14 cellular contexts compared by ENCODE assay signal in the genomic region with DNA sequence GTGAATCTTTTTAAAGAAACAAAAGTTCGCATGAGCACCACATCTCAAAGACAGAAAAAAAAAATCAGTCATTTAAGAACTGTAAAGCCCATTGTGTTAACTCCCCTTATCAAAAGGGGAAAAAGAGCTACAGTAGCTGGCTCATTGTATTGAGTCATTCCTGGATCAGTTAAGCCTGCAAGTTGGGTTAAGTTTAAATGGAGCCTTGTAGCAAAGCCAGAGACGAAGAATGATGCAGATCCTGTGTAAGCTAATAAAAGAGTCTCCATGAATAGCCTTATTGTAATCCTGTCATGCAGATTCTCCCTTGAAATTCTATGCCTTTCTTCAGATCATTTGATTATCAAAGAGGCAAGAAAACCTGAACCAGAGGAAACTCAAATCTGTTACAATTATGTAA.
DNase-seq lines count a peak whose midpoint lies in the region.
"Had no signal": no experiment of that assay in that cellular context is flagged by ENCODE, and none has a peak within 500 bp of the region (broad histone marks: within the 10 kb centered on the region; RNA-seq: fewer than 3 reads in every experiment).

No MANE protein-coding gene starts in this region.

- H2BK5ac ChIP-seq in mesenchymal stem cell (ENCODE audit: low read depth, low read length, poor library complexity, severe bottlenecking) = no peak overlapping the region

- no peak overlapping the region for H3K14ac ChIP-seq in mesenchymal stem cell (ENCODE audit: low read length in 2 of 2)

- no peak overlapping the region for H3K27ac ChIP-seq in mesenchymal stem cell (ENCODE audit: low read length, poor library complexity, severe bottlenecking)
- H3K27ac ChIP-seq: adrenal gland, left ventricle myocardium inferior, right atrium auricular region, SJSA1 had no signal

- H2AK5ac ChIP-seq in mesenchymal stem cell (ENCODE audit: low read length, severe bottlenecking) = no peak overlapping the region

- H4K91ac ChIP-seq in mesenchymal stem cell (ENCODE audit: low read length) = no peak overlapping the region

- DNase-seq in A172 (ENCODE audit: low spot score) (peak; percentile 56), HT-29 (ENCODE audit: low spot score) (peak; percentile 86), astrocyte of the hippocampus (ENCODE audit: low read depth, low spot score) (peak; percentile 56), mesenchymal stem cell (no peak), NCI-H510A treated with DMSO at 0.1 percent for 48 hours (lab: John Stamatoyannopoulos, UW) (no peak), DMS79 (lab: John Stamatoyannopoulos, UW) (no peak)
- DNase-seq in stimulated activated CD4-positive, alpha-beta T cell treated with anti-CD3 and anti-CD28 coated beads, Interleukin-1b, Interleukin-23, amount 100 ng/mL, for 48 hours = no peak
- no peak for DNase-seq in activated CD4-positive, alpha-beta T cell treated with anti-CD3 and anti-CD28 coated beads for 48 hours
- DNase-seq: activated CD4-positive, alpha-beta memory T cell treated with anti-CD3 and anti-CD28 coated beads for 36 hours; adrenal gland; left ventricle myocardium inferior; NCI-H2029 treated with DMSO at 0.1 percent for 48 hours had no signal

- no peaks in the 10 kb centered on the region for H3K4me1 ChIP-seq in mesenchymal stem cell (ENCODE audit: control insufficient read depth, insufficient read depth, low read depth, low read length)
- H3K4me1 ChIP-seq: adrenal gland, SJSA1 had no signal

- H3K4ac ChIP-seq in mesenchymal stem cell (ENCODE audit: low read depth in 1 of 2, low read length in 2 of 2) = no peak overlapping the region

- H3K18ac ChIP-seq in mesenchymal stem cell (ENCODE audit: low read depth in 1 of 2, low read length in 2 of 2) = no peak overlapping the region

- no peaks in the 10 kb centered on the region for H3K36me3 ChIP-seq in mesenchymal stem cell (ENCODE audit: control insufficient read depth in 1 of 2, insufficient read depth in 2 of 2, low read depth in 1 of 2, low read length in 2 of 2)
- H3K36me3 ChIP-seq: adrenal gland, right atrium auricular region, SJSA1 had no signal

- no peak overlapping the region for H2AFZ ChIP-seq in mesenchymal stem cell (ENCODE audit: low read depth, low read length)

- H2BK15ac ChIP-seq in mesenchymal stem cell (ENCODE audit: low read depth, poor library complexity, severe bottlenecking) = no peak overlapping the region

- H3K79me1 ChIP-seq in mesenchymal stem cell (replicated peaks; ENCODE audit: low read length, poor library complexity, severe bottlenecking) = no peaks in the 10 kb centered on the region

- peaks cover 3% of the 10 kb centered on the region for H3K9me3 ChIP-seq in mesenchymal stem cell (ENCODE audit: control insufficient read depth, low read length)
- H3K9me3 ChIP-seq: adrenal gland, SJSA1 had no signal

- H3K27me3 ChIP-seq in mesenchymal stem cell (ENCODE audit: control insufficient read depth in 1 of 2, insufficient read depth in 1 of 2, low read length in 2 of 2) = no peaks in the 10 kb centered on the region
- H3K27me3 ChIP-seq: adrenal gland, right atrium auricular region, SJSA1 had no signal

- no peak overlapping the region for H4K8ac ChIP-seq in mesenchymal stem cell (ENCODE audit: low read length)

- H2BK12ac ChIP-seq in mesenchymal stem cell (ENCODE audit: low read length in 2 of 2) = no peak overlapping the region

- no CpG with 5 or more reads among the region's 2 CpGs for WGBS in mesenchymal stem cell

- peak overlapping the region; percentile 17 for H3K9ac ChIP-seq in mesenchymal stem cell (ENCODE audit: low read length)

- no peak overlapping the region for H3K4me3 ChIP-seq in mesenchymal stem cell (ENCODE audit: insufficient read depth in 1 of 2, low read depth in 1 of 2, low read length in 2 of 2)
- H3K4me3 ChIP-seq: adrenal gland, left ventricle myocardium inferior, right atrium auricular region, SJSA1 had no signal

- H2BK120ac ChIP-seq in mesenchymal stem cell (ENCODE audit: low read depth, low read length) = no peak overlapping the region

- H3K23ac ChIP-seq in mesenchymal stem cell (ENCODE audit: low read length in 2 of 2) = no peak overlapping the region

- no peak overlapping the region for H3K4me2 ChIP-seq in mesenchymal stem cell (ENCODE audit: low read length, poor library complexity, severe bottlenecking)

Comparison
In these comparisons a context has a peak if more than half of its experiments do, and no peak if none do; other contexts are left out.
1. DNase-seq: peak in A172 (single experiment), HT-29 (single experiment) and astrocyte of the hippocampus (single experiment); none in mesenchymal stem cell (single experiment), NCI-H510A treated with DMSO at 0.1 percent for 48 hours (single experiment), DMS79 (single experiment), stimulated activated CD4-positive, alpha-beta T cell treated with anti-CD3 and anti-CD28 coated beads, Interleukin-1b, Interleukin-23, amount 100 ng/mL, for 48 hours (single experiment) and activated CD4-positive, alpha-beta T cell treated with anti-CD3 and anti-CD28 coated beads for 48 hours (single experiment).